Comparison of ENCODE assay signal across 19 cellular contexts in the genomic region with DNA sequence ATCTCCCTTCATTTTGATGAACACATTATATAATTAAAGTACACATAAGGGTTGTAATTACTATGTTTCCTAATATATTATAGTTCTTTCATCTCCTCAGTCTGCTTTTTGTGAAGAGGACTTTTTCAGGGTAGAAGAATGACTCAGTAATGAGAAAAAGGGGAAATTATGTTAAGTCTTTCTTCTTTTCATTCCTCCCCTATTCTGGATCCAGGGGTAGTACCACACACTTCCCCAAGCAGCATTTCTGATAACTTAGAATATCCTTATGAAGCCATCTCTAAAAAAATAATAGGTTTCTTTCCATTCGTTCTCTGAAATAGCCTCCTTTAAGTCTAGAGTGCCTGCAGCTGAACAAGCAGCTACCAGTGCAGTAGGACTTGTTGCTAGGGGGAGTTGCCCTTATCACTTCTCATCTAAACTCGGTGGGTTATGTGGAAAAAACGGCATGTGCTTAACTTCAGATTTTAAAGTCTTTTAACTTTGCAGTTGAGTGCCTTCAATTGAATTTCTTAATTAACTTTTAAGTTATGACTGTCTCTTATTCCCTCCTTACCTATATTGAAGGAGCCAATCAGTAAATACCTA.
A peak's percentile ranks its signal among the peaks of the same experiment; 100 is the strongest.
DNase-seq lines count a peak whose midpoint lies in the region; ATAC-seq and TF ChIP-seq lines count a peak whose summit lies in the region.
"Had no signal": no experiment of that assay in that cellular context is flagged by ENCODE, and none has a peak within 500 bp of the region (broad histone marks: within the 10 kb centered on the region; RNA-seq: fewer than 3 reads in every experiment).

No MANE protein-coding gene starts in this region.

- H3K18ac ChIP-seq in neuronal stem cell (ENCODE audit: low read length), result no peak overlapping the region

- no peak for TF ChIP-seq CTCF in OCI-LY3 (IDR thresholded peaks at IDR 0.05; ENCODE audit: low read depth, low read length)
- TF ChIP-seq CTCF in GM10266 (IDR thresholded peaks at IDR 0.05; ENCODE audit: control insufficient read depth, insufficient read depth, low read depth, missing control alignments), result no peak

- peak overlapping the region; percentile 99 for H3K27ac ChIP-seq in OCI-LY3 (ENCODE audit: low read length)
- H3K27ac ChIP-seq in neuronal stem cell (replicated peaks; ENCODE audit: low read length), result no peak overlapping the region
- no peak overlapping the region for H3K27ac ChIP-seq in CD4-positive, alpha-beta memory T cell (ENCODE audit: low read depth, low read length)
- H3K27ac ChIP-seq: GM23248, transverse colon had no signal

- peak; percentile 57 for DNase-seq in left kidney (ENCODE audit: low read depth, low spot score)
- DNase-seq in GM10266 (ENCODE audit: extremely low spot score), result no peak
- DNase-seq in neuronal stem cell (ENCODE audit: low spot score), result no peak
- no peak for DNase-seq in CD4-positive, alpha-beta memory T cell
- DNase-seq: activated CD4-positive, alpha-beta T cell treated with anti-CD3 and anti-CD28 coated beads, Interleukin-2, amount 10 ng/mL, durations not matched to agents 24 days and 14 days; DMS79; head of caudate nucleus; NCI-H526; nucleus accumbens; stimulated activated naive CD4-positive, alpha-beta T cell; transverse colon had no signal

- H2BK120ac ChIP-seq in neuronal stem cell (ENCODE audit: low read depth, low read length), result no peak overlapping the region

- H3K36me3 ChIP-seq in OCI-LY3 (replicated peaks; ENCODE audit: low read depth, low read length), result no peaks in the 10 kb centered on the region
- H3K36me3 ChIP-seq in neuronal stem cell (replicated peaks in 1 of 2; ENCODE audit: control insufficient read depth in 2 of 2, insufficient read depth in 2 of 2, low read length in 2 of 2), result no peaks in the 10 kb centered on the region
- H3K36me3 ChIP-seq in CD4-positive, alpha-beta memory T cell (ENCODE audit: insufficient read depth, low read length), result no peaks in the 10 kb centered on the region
- H3K36me3 ChIP-seq: breast epithelium, transverse colon had no signal

- no peaks in the 10 kb centered on the region for H3K27me3 Mint-ChIP-seq in CD4-positive, alpha-beta memory T cell
- H3K27me3 Mint-ChIP-seq: activated CD4-positive, alpha-beta T cell treated with anti-CD3 and anti-CD28 coated beads, Interleukin-2, amount 10 ng/mL, durations not matched to agents 24 days and 14 days had no signal

- no peak overlapping the region for H4K8ac ChIP-seq in neuronal stem cell (ENCODE audit: low read depth, low read length)

- no peak overlapping the region for H3K4ac ChIP-seq in neuronal stem cell (ENCODE audit: low read length)

- H3K4me3 Mint-ChIP-seq in CD4-positive, alpha-beta memory T cell, result no peak overlapping the region
- H3K4me3 Mint-ChIP-seq: activated CD4-positive, alpha-beta T cell treated with anti-CD3 and anti-CD28 coated beads, Interleukin-2, amount 10 ng/mL, durations not matched to agents 24 days and 14 days had no signal

- H3K9ac ChIP-seq in OCI-LY3 (ENCODE audit: low read length) (peak overlapping the region; percentile 89), neuronal stem cell (ENCODE audit: low read depth, low read length, poor library complexity) (no peak overlapping the region)
- H3K9ac ChIP-seq: GM23248 had no signal

- WGBS in neuronal stem cell (ENCODE audit: extremely low coverage in 2 of 2, insufficient read length in 2 of 2, insufficient replicate concordance in 1 of 2), 2 donors, result no CpG with 5 or more reads among the region's 3 CpGs

- H3K36me3 Mint-ChIP-seq in CD4-positive, alpha-beta memory T cell, result no peaks in the 10 kb centered on the region

- H3K79me1 ChIP-seq in neuronal stem cell (ENCODE audit: low read depth, low read length), result no peaks in the 10 kb centered on the region

- H3K4me3 ChIP-seq in OCI-LY3 (ENCODE audit: low read length) (peak overlapping the region; percentile 67), neuronal stem cell (ENCODE audit: low read length in 2 of 2) (no peak overlapping the region)
- no peak overlapping the region for H3K4me3 ChIP-seq in CD4-positive, alpha-beta memory T cell (ENCODE audit: low read length in 2 of 2)
- H3K4me3 ChIP-seq: breast epithelium, coronary artery, GM23248, transverse colon had no signal

- H3K79me2 ChIP-seq in OCI-LY3 (ENCODE audit: low read length), result peaks cover 34% of the 10 kb centered on the region

- H2BK5ac ChIP-seq in neuronal stem cell (ENCODE audit: low read length), result no peak overlapping the region

- no peak overlapping the region for H3K23ac ChIP-seq in neuronal stem cell (ENCODE audit: low read depth, low read length, poor library complexity)

- no peak overlapping the region for H3K27ac Mint-ChIP-seq in CD4-positive, alpha-beta memory T cell
- H3K27ac Mint-ChIP-seq: activated CD4-positive, alpha-beta T cell treated with anti-CD3 and anti-CD28 coated beads, Interleukin-2, amount 10 ng/mL, durations not matched to agents 24 days and 14 days had no signal

- no peaks in the 10 kb centered on the region for H4K20me1 ChIP-seq in OCI-LY3 (ENCODE audit: insufficient read depth, low read length)

- H2BK12ac ChIP-seq in neuronal stem cell (ENCODE audit: low read length), result no peak overlapping the region

- no peak overlapping the region for H4K91ac ChIP-seq in neuronal stem cell (ENCODE audit: low read depth, low read length, poor library complexity)

- H3K27me3 ChIP-seq in OCI-LY3 (ENCODE audit: low read depth, low read length) (no peaks in the 10 kb centered on the region), neuronal stem cell (ENCODE audit: control insufficient read depth in 3 of 3, insufficient read depth in 3 of 3, low read depth in 1 of 3, low read length in 3 of 3) (no peaks in the 10 kb centered on the region)
- no peaks in the 10 kb centered on the region for H3K27me3 ChIP-seq in CD4-positive, alpha-beta memory T cell (ENCODE audit: insufficient read depth, low read length)
- H3K27me3 ChIP-seq: breast epithelium, transverse colon had no signal

- H3K4me1 ChIP-seq in OCI-LY3 (ENCODE audit: low read length) (peaks cover 60% of the 10 kb centered on the region), neuronal stem cell (ENCODE audit: control insufficient read depth in 2 of 2, insufficient read depth in 1 of 2, low read depth in 1 of 2, low read length in 2 of 2) (no peaks in the 10 kb centered on the region)
- H3K4me1 ChIP-seq in CD4-positive, alpha-beta memory T cell (ENCODE audit: insufficient read depth, low read length), result no peaks in the 10 kb centered on the region
- H3K4me1 ChIP-seq: breast epithelium, transverse colon had no signal

- CTCF ChIA-PET in CD4-positive, alpha-beta memory T cell (lab: Charles Lee; ENCODE audit: partially characterized antibody), result interaction anchor here (1.2 kb wide), 1 partner anchor 11 kb away, joined by 3 read pairs; no protein-coding TSS in a partner anchor

- intact Hi-C loops in CD4-positive, alpha-beta memory T cell (cut with micrococcal nuclease), result no loop called here

- POLR2A ChIA-PET in CD4-positive, alpha-beta memory T cell (lab: Charles Lee; ENCODE audit: partially characterized antibody), result no interaction called here

- no peaks in the 10 kb centered on the region for H3K9me3 ChIP-seq in OCI-LY3 (ENCODE audit: insufficient read depth, low read length)
- no peaks in the 10 kb centered on the region for H3K9me3 ChIP-seq in neuronal stem cell (replicated peaks in 1 of 2; ENCODE audit: control insufficient read depth in 2 of 2, insufficient read depth in 1 of 2, low read depth in 1 of 2, low read length in 2 of 2)
- no peaks in the 10 kb centered on the region for H3K9me3 ChIP-seq in CD4-positive, alpha-beta memory T cell (ENCODE audit: control insufficient read depth in 1 of 2, low read length in 2 of 2)
- H3K9me3 ChIP-seq: breast epithelium, transverse colon had no signal

- no peak overlapping the region for H3K14ac ChIP-seq in neuronal stem cell (ENCODE audit: low read length)

- no peak overlapping the region for H2BK15ac ChIP-seq in neuronal stem cell (ENCODE audit: low read length)

- H2AFZ ChIP-seq in OCI-LY3 (ENCODE audit: low read depth, low read length) (no peak overlapping the region), neuronal stem cell (ENCODE audit: low read length) (no peak overlapping the region)

- no peak overlapping the region for H2AK5ac ChIP-seq in neuronal stem cell (ENCODE audit: low read depth, low read length)

- H3K4me2 ChIP-seq in OCI-LY3 (ENCODE audit: low read length), result peak overlapping the region; percentile 95
- H3K4me2 ChIP-seq in neuronal stem cell (ENCODE audit: insufficient read depth, low read length, poor library complexity, severe bottlenecking), result no peak overlapping the region

- no peaks in the 10 kb centered on the region for H3K4me1 Mint-ChIP-seq in CD4-positive, alpha-beta memory T cell
- H3K4me1 Mint-ChIP-seq: activated CD4-positive, alpha-beta T cell treated with anti-CD3 and anti-CD28 coated beads, Interleukin-2, amount 10 ng/mL, durations not matched to agents 24 days and 14 days had no signal

- H3K9me3 Mint-ChIP-seq in CD4-positive, alpha-beta memory T cell, result peaks cover 0 to 7% (median 0%) of the 10 kb centered on the region in 8 donors
- H3K9me3 Mint-ChIP-seq: activated CD4-positive, alpha-beta T cell treated with anti-CD3 and anti-CD28 coated beads, Interleukin-2, amount 10 ng/mL, durations not matched to agents 24 days and 14 days had no signal

- ATAC-seq in GM18868 (IDR thresholded peaks at IDR 0.05; ENCODE audit: unreplicated experiment) (peak; percentile 49), HG03432 (IDR thresholded peaks at IDR 0.05; ENCODE audit: unreplicated experiment) (peak; percentile 30), GM21619 (IDR thresholded peaks at IDR 0.05; ENCODE audit: unreplicated experiment) (no peak)
- ATAC-seq: Panc1 had no signal
